Comparison of ENCODE assay signal across 11 cellular contexts in genomic region chr3:114451051-114451451, GRCh38.
DNase-seq lines count a peak whose midpoint lies in the region; FAIRE-seq and TF ChIP-seq lines count a peak whose summit lies in the region.
"Had no signal": no experiment of that assay in that cellular context is flagged by ENCODE, and none has a peak within 500 bp of the region (broad histone marks: within the 10 kb centered on the region; RNA-seq: fewer than 3 reads in every experiment).

No MANE protein-coding gene starts in this region.

- H3K9me3 ChIP-seq in transverse colon (no peaks in the 10 kb centered on the region), SK-N-SH (no peaks in the 10 kb centered on the region)

- TF ChIP-seq RAD21 in SK-N-SH (IDR thresholded peaks at IDR 0.05; ENCODE audit: low read length), result no peak

- no peaks in the 10 kb centered on the region for H3K79me2 ChIP-seq in SK-N-SH (ENCODE audit: insufficient read depth)

- peaks cover 2% of the 10 kb centered on the region for H3K4me1 Mint-ChIP-seq in activated CD4-positive, alpha-beta T cell treated with anti-CD3 and anti-CD28 coated beads, Interleukin-2, amount 10 ng/mL, durations not matched to agents 24 days and 14 days

- H3K27me3 Mint-ChIP-seq in activated CD4-positive, alpha-beta T cell treated with anti-CD3 and anti-CD28 coated beads, Interleukin-2, amount 10 ng/mL, durations not matched to agents 24 days and 14 days, result peaks cover 12% of the 10 kb centered on the region

- 26 to 35% methylated on average over 2 of the region's 2 CpGs for WGBS in transverse colon (ENCODE audit: low coverage in 1 of 2), 2 donors
- WGBS in SK-N-SH (ENCODE audit: low lambda C conversion rate), result 74% methylated on average over 2 of the region's 2 CpGs

- POLR2A ChIA-PET in SK-N-SH (lab: Yijun Ruan, JAX), result no interaction called here

- no peaks in the 10 kb centered on the region for H3F3A ChIP-seq in SK-N-SH (replicated peaks; ENCODE audit: insufficient read depth)

- H3K36me3 Mint-ChIP-seq in activated CD4-positive, alpha-beta T cell treated with anti-CD3 and anti-CD28 coated beads, Interleukin-2, amount 10 ng/mL, durations not matched to agents 24 days and 14 days (ENCODE audit: low read depth), result no peaks in the 10 kb centered on the region

- H3K4me2 ChIP-seq in SK-N-SH, result no peak overlapping the region

- intact Hi-C loops in transverse colon (cut with DNase I; ENCODE audit: low total_unique reads), result no loop called here
- intact Hi-C loops in activated CD4-positive, alpha-beta T cell treated with anti-CD3 and anti-CD28 coated beads, Interleukin-2, amount 10 ng/mL, durations not matched to agents 24 days and 14 days (cut with micrococcal nuclease), result no loop called here

- H3K27ac ChIP-seq in transverse colon, result peak overlapping the region; percentile 37 to 63 (median 46)
- H3K27ac ChIP-seq in SK-N-SH (ENCODE audit: low read depth in 2 of 2, low read length in 1 of 2), result no peak overlapping the region
- H3K27ac ChIP-seq: C4-2B had no signal

- no peaks in the 10 kb centered on the region; the same call in 1 of the 2 replicates for H4K20me1 ChIP-seq in SK-N-SH (ENCODE audit: insufficient read depth)

- TF ChIP-seq CTCF in WI38 (IDR thresholded peaks at IDR 0.05; ENCODE audit: low read depth, low read length), result no peak
- no peak for TF ChIP-seq CTCF in transverse colon (IDR thresholded peaks at IDR 0.05)
- TF ChIP-seq CTCF in SK-N-SH (IDR thresholded peaks at IDR 0.05), result no peak

- H3K4me1 ChIP-seq in transverse colon, result peaks cover 0 to 34% (median 5%) of the 10 kb centered on the region in 4 donors
- peaks cover 11 to 45% of the 10 kb centered on the region in 2 experiments; a peak in 3 of 4 replicates for H3K4me1 ChIP-seq in SK-N-SH (ENCODE audit: control insufficient read depth in 1 of 2, insufficient read depth in 2 of 2, low read depth in 1 of 2, low read length in 1 of 2)

- peak; percentile 81 for FAIRE-seq in islet of Langerhans (lab: Jason Lieb, UNC)
- FAIRE-seq: small intestine had no signal

- H3K9me2 ChIP-seq in SK-N-SH, result no peaks in the 10 kb centered on the region

- H3K9me3 Mint-ChIP-seq in activated CD4-positive, alpha-beta T cell treated with anti-CD3 and anti-CD28 coated beads, Interleukin-2, amount 10 ng/mL, durations not matched to agents 24 days and 14 days, result no peaks in the 10 kb centered on the region

- H3K27me3 ChIP-seq in transverse colon (no peaks in the 10 kb centered on the region), SK-N-SH (ENCODE audit: insufficient read depth) (no peaks in the 10 kb centered on the region)

- DNase-seq in NCI-H2029 treated with DMSO at 0.1 percent for 48 hours (lab: John Stamatoyannopoulos, UW) (peak; percentile 61), NCI-H2029 (lab: John Stamatoyannopoulos, UW) (no peak), transverse colon (no peak), SK-N-SH (no peak)
- no peak for DNase-seq in stimulated activated naive CD4-positive, alpha-beta T cell (lab: John Stamatoyannopoulos, UW)
- no peak for DNase-seq in activated CD4-positive, alpha-beta T cell treated with anti-CD3 and anti-CD28 coated beads, Interleukin-2, amount 10 ng/mL, durations not matched to agents 24 days and 14 days
- DNase-seq: NCI-H510A had no signal

- no peak for TF ChIP-seq POLR2A in transverse colon (IDR thresholded peaks at IDR 0.05)

- H3K27ac Mint-ChIP-seq in activated CD4-positive, alpha-beta T cell treated with anti-CD3 and anti-CD28 coated beads, Interleukin-2, amount 10 ng/mL, durations not matched to agents 24 days and 14 days, result no peak overlapping the region

- H3K36me3 ChIP-seq in transverse colon (no peaks in the 10 kb centered on the region), SK-N-SH (replicated peaks in 1 of 2; ENCODE audit: control insufficient read depth in 1 of 2, insufficient read depth in 2 of 2, low read length in 1 of 2) (no peaks in the 10 kb centered on the region)

- H3K4me3 ChIP-seq in WI38 (ENCODE audit: low read depth, low read length) (peak overlapping the region; percentile 51; the same call in 1 of the 2 replicates), transverse colon (no peak overlapping the region), SK-N-SH (ENCODE audit: low read depth in 2 of 2, low read length in 1 of 2) (no peak overlapping the region)

- no peak overlapping the region for H3K4me3 Mint-ChIP-seq in activated CD4-positive, alpha-beta T cell treated with anti-CD3 and anti-CD28 coated beads, Interleukin-2, amount 10 ng/mL, durations not matched to agents 24 days and 14 days

- no peak for TF ChIP-seq EP300 in transverse colon (IDR thresholded peaks at IDR 0.05; ENCODE audit: low read depth)
- TF ChIP-seq EP300 in SK-N-SH (IDR thresholded peaks at IDR 0.05; ENCODE audit: borderline replicate concordance in 1 of 2, low read depth in 1 of 2, low read length in 1 of 2), result no peak

- CTCF ChIA-PET in SK-N-SH (lab: Yijun Ruan, JAX), result interaction anchor here (1.0 kb wide), 2 partner anchors 18 to 32 kb away, joined by 3 to 5 read pairs; no protein-coding TSS in a partner anchor

- no peak overlapping the region for H2AFZ ChIP-seq in SK-N-SH (ENCODE audit: low read depth)

- no peak overlapping the region for H3K9ac ChIP-seq in SK-N-SH

- in situ Hi-C loops in transverse colon (cut with MboI; ENCODE audit: low pct_ligation_motif_present in 1 of 4, low pct_unique_long_range_greater_than_20kb in 1 of 4, low sequenced_read_pairs in 3 of 4), result no loop called here

TF ChIP-seq in SK-N-SH, 30 proteins besides CTCF, POLR2A, EP300 and RAD21:
- TF ChIP-seq EZH2phosphoT487 (IDR thresholded peaks at IDR 0.05; ENCODE audit: borderline replicate concordance, low read depth), result no peak
- TF ChIP-seq FOXM1 (IDR thresholded peaks at IDR 0.05; ENCODE audit: low read depth), result no peak
- TF ChIP-seq USF1 (IDR thresholded peaks at IDR 0.05; ENCODE audit: borderline replicate concordance, low read depth), result no peak
- TF ChIP-seq MAX (IDR thresholded peaks at IDR 0.05; ENCODE audit: low read depth), result no peak

Comparison
In these comparisons a context has a peak if more than half of its experiments do, and no peak if none do; other contexts are left out.
1. H3K27ac ChIP-seq: peak in transverse colon (4 of 4); none in SK-N-SH (0 of 2).